16 cellular contexts compared by ENCODE assay signal in the genomic region with DNA sequence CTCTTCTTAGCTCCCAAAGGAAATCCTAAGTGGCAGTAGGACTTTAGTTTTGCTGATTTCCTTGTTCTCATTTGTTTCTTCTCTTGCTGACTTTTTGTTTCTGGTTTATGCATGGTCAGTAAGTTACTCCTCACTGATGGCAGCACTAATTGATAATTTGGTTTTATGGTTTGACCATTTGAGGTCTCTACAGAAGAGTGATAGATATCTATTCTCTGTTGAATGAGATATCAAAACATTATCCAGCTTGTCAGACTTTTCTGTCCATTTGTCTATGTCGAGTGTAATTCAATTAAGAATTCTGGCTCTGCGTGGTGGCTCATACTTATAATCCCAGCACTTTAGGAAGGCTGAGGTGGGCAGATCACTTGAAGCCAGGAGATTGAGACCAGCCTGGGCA.
A peak's percentile ranks its signal among the peaks of the same experiment; 100 is the strongest.
DNase-seq lines count a peak whose midpoint lies in the region; ATAC-seq, FAIRE-seq and TF ChIP-seq lines count a peak whose summit lies in the region.
"Had no signal": no experiment of that assay in that cellular context is flagged by ENCODE, and none has a peak within 500 bp of the region (broad histone marks: within the 10 kb centered on the region; RNA-seq: fewer than 3 reads in every experiment).

No MANE protein-coding gene starts in this region.

- TF ChIP-seq CTCF in D721Med (IDR thresholded peaks at IDR 0.05; ENCODE audit: insufficient read depth, missing control alignments) (no peak), endodermal cell (conservative IDR thresholded peaks at IDR 0.05) (no peak), parathyroid adenoma (IDR thresholded peaks at IDR 0.05) (no peak)

- peaks cover 47% of the 10 kb centered on the region for H3K4me1 Mint-ChIP-seq in endodermal cell

- no peak overlapping the region for H3K4me2 ChIP-seq in parathyroid adenoma (ENCODE audit: low read length)

- 95 to 96% methylated on average over 2 of the region's 2 CpGs for whole genome bisulfite sequencing in endodermal cell (ENCODE audit: insufficient coverage in 1 of 2, insufficient read length in 1 of 2), 2 experiments

- peak overlapping the region; percentile 42 for H3K27ac ChIP-seq in SJCRH30
- peak overlapping the region; percentile 18 for H3K27ac ChIP-seq in endodermal cell (ENCODE audit: low read depth, low read length)
- H3K27ac ChIP-seq in parathyroid adenoma, result no peak overlapping the region
- H3K27ac ChIP-seq: BLaER1 treated with 17β-estradiol and CSF1 and Interleukin-3, amounts not matched to agents 10 nM and 100 nM; upper lobe of right lung had no signal

- FAIRE-seq in D721Med (lab: Jason Lieb, UNC) (peak; percentile 16), GM12891 (lab: Jason Lieb, UNC) (no peak)

- H3K36me3 ChIP-seq in SJCRH30, result no peaks in the 10 kb centered on the region
- H3K36me3 ChIP-seq in endodermal cell (ENCODE audit: control insufficient read depth, insufficient read depth, low read length), result peaks cover 4% of the 10 kb centered on the region
- no peaks in the 10 kb centered on the region for H3K36me3 ChIP-seq in parathyroid adenoma (ENCODE audit: control insufficient read depth, insufficient read depth, low read length)
- H3K36me3 ChIP-seq: MG63, upper lobe of right lung had no signal

- H3K9me3 ChIP-seq in SJCRH30 (replicated peaks) (peaks cover under 1% of the 10 kb centered on the region; the same call in 1 of the 2 replicates), endodermal cell (ENCODE audit: control insufficient read depth, low read length) (peaks cover 36% of the 10 kb centered on the region), parathyroid adenoma (ENCODE audit: control insufficient read depth, low read length) (no peaks in the 10 kb centered on the region)
- H3K9me3 ChIP-seq: MG63, upper lobe of right lung had no signal

- TF ChIP-seq POLR2A in GM12891 (IDR thresholded peaks at IDR 0.05; ENCODE audit: low read depth, low read length), result no peak

- H3K4me1 ChIP-seq in SJCRH30 (peaks cover 13% of the 10 kb centered on the region), endodermal cell (ENCODE audit: control insufficient read depth, insufficient read depth, low read length) (peaks cover 18% of the 10 kb centered on the region), parathyroid adenoma (peaks cover 13% of the 10 kb centered on the region)

- no peak overlapping the region for H3K27ac Mint-ChIP-seq in endodermal cell
- H3K27ac Mint-ChIP-seq: activated CD8-positive, alpha-beta memory T cell treated with anti-CD3 and anti-CD28 coated beads, Interleukin-2, amount 10 ng/mL, durations not matched to agents 7 days and 5 days had no signal

- peaks cover 31% of the 10 kb centered on the region for H3K9me3 Mint-ChIP-seq in endodermal cell

- H3K4me3 Mint-ChIP-seq in endodermal cell, result no peak overlapping the region
- H3K4me3 Mint-ChIP-seq: activated CD8-positive, alpha-beta memory T cell treated with anti-CD3 and anti-CD28 coated beads, Interleukin-2, amount 10 ng/mL, durations not matched to agents 7 days and 5 days had no signal

- H3K27me3 ChIP-seq in SJCRH30 (no peaks in the 10 kb centered on the region), endodermal cell (ENCODE audit: control insufficient read depth, insufficient read depth, low read length, poor library complexity, severe bottlenecking) (no peaks in the 10 kb centered on the region), parathyroid adenoma (ENCODE audit: control insufficient read depth, insufficient read depth, low read length) (no peaks in the 10 kb centered on the region)
- H3K27me3 ChIP-seq: BLaER1 treated with 17β-estradiol and CSF1 and Interleukin-3, amounts not matched to agents 10 nM and 100 nM; MG63; upper lobe of right lung had no signal

- ATAC-seq in HG03135 (IDR thresholded peaks at IDR 0.05; ENCODE audit: unreplicated experiment), result no peak

- DNase-seq in D721Med (ENCODE audit: insufficient read length, low spot score), result no peak
- DNase-seq in SJCRH30, result peak in 1 of 2 experiments; percentile 11
- no peak for DNase-seq in endodermal cell
- DNase-seq in stimulated activated CD4-positive, alpha-beta T cell treated with anti-CD3 and anti-CD28 coated beads, Interleukin-2, amount 100 ng/mL, for 48 hours, result no peak
- no peak for DNase-seq in GDM1 (lab: John Stamatoyannopoulos, UW)
- no peak for DNase-seq in GM12891 (ENCODE audit: insufficient read length, low spot score)
- DNase-seq: activated CD8-positive, alpha-beta memory T cell treated with anti-CD3 and anti-CD28 coated beads, Interleukin-2, amount 10 ng/mL, durations not matched to agents 7 days and 5 days; activated naive CD4-positive, alpha-beta T cell treated with anti-CD3 and anti-CD28 coated beads, Interleukin-2, amount 50 U/mL, for 16 hours; NK-92 treated with Interleukin-12 subunit alpha and Interleukin-12 subunit beta, amount 100 ng/mL, for 24 hours; stimulated activated CD4-positive, alpha-beta T cell treated with anti-CD3 and anti-CD28 coated beads, Interleukin-1b, Interleukin-23, amount 100 ng/mL, for 48 hours; upper lobe of right lung had no signal

- H3K36me3 Mint-ChIP-seq in endodermal cell (ENCODE audit: low read depth), result peaks cover 18% of the 10 kb centered on the region

- peaks cover 4% of the 10 kb centered on the region for H3K79me2 ChIP-seq in parathyroid adenoma

- peak overlapping the region; percentile 42 for H2AFZ ChIP-seq in parathyroid adenoma

- H3K9ac ChIP-seq in endodermal cell (ENCODE audit: extremely low read depth, low read length, poor library complexity, severe bottlenecking), result no peak overlapping the region
- H3K9ac ChIP-seq in parathyroid adenoma, result no peak overlapping the region
- H3K9ac ChIP-seq: BLaER1 treated with 17β-estradiol and CSF1 and Interleukin-3, amounts not matched to agents 10 nM and 100 nM had no signal

- H3K4me3 ChIP-seq in SJCRH30, result no peak overlapping the region
- H3K4me3 ChIP-seq in endodermal cell (ENCODE audit: low read length), result no peak overlapping the region
- H3K4me3 ChIP-seq in parathyroid adenoma (ENCODE audit: low read depth, low read length), result no peak overlapping the region
- H3K4me3 ChIP-seq: BLaER1 treated with 17β-estradiol and CSF1 and Interleukin-3, amounts not matched to agents 10 nM and 100 nM; MG63; skin epidermis; upper lobe of right lung had no signal

- H3K27me3 Mint-ChIP-seq in endodermal cell (ENCODE audit: insufficient read depth), result no peaks in the 10 kb centered on the region
- H3K27me3 Mint-ChIP-seq: activated CD8-positive, alpha-beta memory T cell treated with anti-CD3 and anti-CD28 coated beads, Interleukin-2, amount 10 ng/mL, durations not matched to agents 7 days and 5 days had no signal

TF ChIP-seq in GM12891, 5 proteins besides CTCF, POLR2A, EP300 and RAD21:
- no peak for TF ChIP-seq POLR2AphosphoS5 (IDR thresholded peaks at IDR 0.05; ENCODE audit: low read depth, low read length)
- TF ChIP-seq PAX5 (IDR thresholded peaks at IDR 0.05; ENCODE audit: insufficient read depth, low read length, severe bottlenecking), result no peak
- TF ChIP-seq TAF1 (IDR thresholded peaks at IDR 0.05; ENCODE audit: low read depth, low read length), result no peak
- no peak for TF ChIP-seq POU2F2 (IDR thresholded peaks at IDR 0.05; ENCODE audit: low read depth, low read length)
- no peak for TF ChIP-seq SPI1 (IDR thresholded peaks at IDR 0.05; ENCODE audit: low read depth, low read length)
